Comparison of ENCODE assay signal across 14 cellular contexts in genomic region chr9:92455217-92455616, GRCh38. TPM values are rescaled to one million over a fixed set of nuclear protein-coding genes. Genes with fewer than 3 reads are reported as not detected.
DNase-seq lines count a peak whose midpoint lies in the region; ATAC-seq and TF ChIP-seq lines count a peak whose summit lies in the region.
"Had no signal": no experiment of that assay in that cellular context is flagged by ENCODE, and none has a peak within 500 bp of the region (broad histone marks: within the 10 kb centered on the region; RNA-seq: fewer than 3 reads in every experiment).

No MANE protein-coding gene starts in this region.

- peak; percentile 15 for TF ChIP-seq CTCF in AG10803 (conservative IDR thresholded peaks at IDR 0.05; ENCODE audit: low read length)
- peak; percentile 39; the same call in 1 of the 2 replicates for TF ChIP-seq CTCF in RWPE1 (conservative IDR thresholded peaks at IDR 0.05; ENCODE audit: low read depth)
- peak; percentile 55 for TF ChIP-seq CTCF in foreskin keratinocyte (conservative IDR thresholded peaks at IDR 0.05)

- H3K27me3 ChIP-seq in H7 (ENCODE audit: control insufficient read depth, insufficient read depth, low read length) (no peaks in the 10 kb centered on the region), foreskin keratinocyte (no peaks in the 10 kb centered on the region)

- H3K4me3 Mint-ChIP-seq in activated CD4-positive, alpha-beta memory T cell treated with anti-CD3 and anti-CD28 coated beads for 36 hours, result no peak overlapping the region
- H3K4me3 Mint-ChIP-seq: activated naive CD4-positive, alpha-beta T cell treated with anti-CD3 and anti-CD28 coated beads, Interleukin-2, amount 50 U/mL, for 24 hours; stimulated activated memory B cell treated with anti-CD40 and anti-IgM and Interleukin-4, amounts not matched to agents 10 μg/mL and 1 μg/mL and 100 μg/mL, for 72 hours had no signal

- ATAC-seq in foreskin keratinocyte (no peak), HG03280 (IDR thresholded peaks at IDR 0.05; ENCODE audit: unreplicated experiment) (no peak), GM19455 (IDR thresholded peaks at IDR 0.05; ENCODE audit: unreplicated experiment) (no peak)
- ATAC-seq: stimulated activated memory B cell treated with anti-CD40 and anti-IgM and Interleukin-4, amounts not matched to agents 10 μg/mL and 1 μg/mL and 100 μg/mL, for 72 hours had no signal

- CTCF ChIA-PET in RWPE1 (lab: Yijun Ruan, JAX), result interaction anchor here (0.6 to 1.0 kb wide), 6 partner anchors 48 to 1000 kb away, joined by 3 to 6 read pairs (median 4); no protein-coding TSS in a partner anchor
- CTCF ChIA-PET in activated CD4-positive, alpha-beta memory T cell treated with anti-CD3 and anti-CD28 coated beads for 36 hours (lab: Charles Lee), result interaction anchor here (1.3 to 1.4 kb wide), 2 partner anchors 127 to 315 kb away, joined by 3 to 4 read pairs; no protein-coding TSS in a partner anchor

- peaks cover 3% of the 10 kb centered on the region for H3K9me3 Mint-ChIP-seq in activated CD4-positive, alpha-beta memory T cell treated with anti-CD3 and anti-CD28 coated beads for 36 hours
- H3K9me3 Mint-ChIP-seq: activated naive CD4-positive, alpha-beta T cell treated with anti-CD3 and anti-CD28 coated beads, Interleukin-2, amount 50 U/mL, for 24 hours; stimulated activated memory B cell treated with anti-CD40 and anti-IgM and Interleukin-4, amounts not matched to agents 10 μg/mL and 1 μg/mL and 100 μg/mL, for 72 hours had no signal

- POLR2A ChIA-PET in RWPE1 (lab: Yijun Ruan, JAX; ENCODE audit: low non-redundant PET), result no interaction called here
- POLR2A ChIA-PET in activated CD4-positive, alpha-beta memory T cell treated with anti-CD3 and anti-CD28 coated beads for 36 hours (lab: Charles Lee), result no interaction called here

- no peak overlapping the region for H3K27ac Mint-ChIP-seq in activated CD4-positive, alpha-beta memory T cell treated with anti-CD3 and anti-CD28 coated beads for 36 hours
- H3K27ac Mint-ChIP-seq: activated naive CD4-positive, alpha-beta T cell treated with anti-CD3 and anti-CD28 coated beads, Interleukin-2, amount 50 U/mL, for 24 hours; stimulated activated memory B cell treated with anti-CD40 and anti-IgM and Interleukin-4, amounts not matched to agents 10 μg/mL and 1 μg/mL and 100 μg/mL, for 72 hours had no signal

- H3K27me3 Mint-ChIP-seq in activated CD4-positive, alpha-beta memory T cell treated with anti-CD3 and anti-CD28 coated beads for 36 hours, result no peaks in the 10 kb centered on the region
- H3K27me3 Mint-ChIP-seq: activated naive CD4-positive, alpha-beta T cell treated with anti-CD3 and anti-CD28 coated beads, Interleukin-2, amount 50 U/mL, for 24 hours; stimulated activated memory B cell treated with anti-CD40 and anti-IgM and Interleukin-4, amounts not matched to agents 10 μg/mL and 1 μg/mL and 100 μg/mL, for 72 hours had no signal

- no peak for DNase-seq in AG10803 (ENCODE audit: low read depth)
- DNase-seq in H7, result peak; percentile 40
- DNase-seq in RWPE1 (ENCODE audit: low spot score), result peak; percentile 35
- no peak for DNase-seq in foreskin keratinocyte
- DNase-seq in stimulated activated naive CD4-positive, alpha-beta T cell treated with Interleukin-2 at 50 U/mL for 16 hours (lab: John Stamatoyannopoulos, UW), result no peak
- no peak for DNase-seq in activated CD4-positive, alpha-beta memory T cell treated with anti-CD3 and anti-CD28 coated beads for 36 hours
- DNase-seq: activated CD4-positive, CD25-positive, alpha-beta regulatory T cell treated with anti-CD3 and anti-CD28 coated beads, Interleukin-2, amount 50 U/mL, for 72 hours; COR-L47; RPMI8226 had no signal

- intact Hi-C loops in activated CD4-positive, alpha-beta memory T cell treated with anti-CD3 and anti-CD28 coated beads for 36 hours (cut with micrococcal nuclease), result no loop called here

- H3K27ac ChIP-seq in RWPE1 (no peak overlapping the region), foreskin keratinocyte (no peak overlapping the region)

- no peaks in the 10 kb centered on the region for H3K4me1 ChIP-seq in foreskin keratinocyte

- no peaks in the 10 kb centered on the region for H3K36me3 ChIP-seq in H7 (replicated peaks; ENCODE audit: control insufficient read depth, insufficient read depth, low read length)

- H3K36me3 Mint-ChIP-seq in activated CD4-positive, alpha-beta memory T cell treated with anti-CD3 and anti-CD28 coated beads for 36 hours, result no peaks in the 10 kb centered on the region
- H3K36me3 Mint-ChIP-seq: stimulated activated memory B cell treated with anti-CD40 and anti-IgM and Interleukin-4, amounts not matched to agents 10 μg/mL and 1 μg/mL and 100 μg/mL, for 72 hours had no signal

- no peak overlapping the region for H3K4me3 ChIP-seq in AG10803 (ENCODE audit: low read length)
- H3K4me3 ChIP-seq in H7 (ENCODE audit: insufficient read depth, low read depth, low read length), result no peak overlapping the region
- H3K4me3 ChIP-seq: lung had no signal

- H3K4me1 Mint-ChIP-seq in activated CD4-positive, alpha-beta memory T cell treated with anti-CD3 and anti-CD28 coated beads for 36 hours (ENCODE audit: low read depth), result no peaks in the 10 kb centered on the region
- H3K4me1 Mint-ChIP-seq: activated naive CD4-positive, alpha-beta T cell treated with anti-CD3 and anti-CD28 coated beads, Interleukin-2, amount 50 U/mL, for 24 hours; stimulated activated memory B cell treated with anti-CD40 and anti-IgM and Interleukin-4, amounts not matched to agents 10 μg/mL and 1 μg/mL and 100 μg/mL, for 72 hours had no signal

RNA-seq across cellular contexts. Expression of gene ASPN, which starts 27.1 kb away (rescaled TPM):
- not detected in 2 replicates for total RNA-seq in H7 (2014; rRNA removed; shearing (Covaris generic))
- not detected in 2 replicates for total RNA-seq in foreskin keratinocyte
- polyA plus RNA-seq in foreskin keratinocyte, result 0.02 TPM in 1 of 2 replicates, not detected in the other
- not detected for total RNA-seq in activated CD4-positive, alpha-beta memory T cell treated with anti-CD3 and anti-CD28 coated beads for 36 hours

RNA-seq across cellular contexts. Expression of gene OMD, which starts 30.9 kb away (rescaled TPM):
- total RNA-seq in H7 (2014; rRNA removed; shearing (Covaris generic)), result not detected in 2 replicates
- total RNA-seq in foreskin keratinocyte, result not detected in 2 replicates
- polyA plus RNA-seq in foreskin keratinocyte, result not detected in 2 replicates
- total RNA-seq in activated CD4-positive, alpha-beta memory T cell treated with anti-CD3 and anti-CD28 coated beads for 36 hours, result not detected

RNA-seq across cellular contexts. Expression of gene OGN, which starts 50.8 kb away (rescaled TPM):
- total RNA-seq in H7 (2014; rRNA removed; shearing (Covaris generic)), result not detected in 2 replicates
- total RNA-seq in foreskin keratinocyte, result not detected in 2 replicates
- polyA plus RNA-seq in foreskin keratinocyte, result not detected in 2 replicates
- total RNA-seq in activated CD4-positive, alpha-beta memory T cell treated with anti-CD3 and anti-CD28 coated beads for 36 hours, result not detected

Comparison
In these comparisons a context has a peak if more than half of its experiments do, and no peak if none do; other contexts are left out.
1. DNase-seq: peak in H7 (single experiment) and RWPE1 (single experiment); none in AG10803 (single experiment), foreskin keratinocyte (0 of 2), stimulated activated naive CD4-positive, alpha-beta T cell treated with Interleukin-2 at 50 U/mL for 16 hours (single experiment) and activated CD4-positive, alpha-beta memory T cell treated with anti-CD3 and anti-CD28 coated beads for 36 hours (single experiment).
2. Peak in every context shown above with its lines, with median percentiles within 50 percentile points of each other: CTCF ChIP-seq.